ENCODE assay signal across 8 cellular contexts in genomic region chr6:52577778-52578473, GRCh38. TPM values are rescaled to one million over a fixed set of nuclear protein-coding genes. Genes with fewer than 3 reads are reported as not detected.
DNase-seq lines count a peak whose midpoint lies in the region; ATAC-seq, FAIRE-seq and TF ChIP-seq lines count a peak whose summit lies in the region.

No MANE protein-coding gene starts in this region.

- no peaks in the 10 kb centered on the region for H3K9me3 Mint-ChIP-seq in activated T-cell treated with anti-CD3 and anti-CD28 coated beads, Interleukin-2, amount 50 U/mL, for 24 hours
- H3K9me3 Mint-ChIP-seq in activated T-helper 1 cell treated with anti-CD3 and anti-CD28 coated beads, Interleukin-12 subunit alpha, Interleukin-12 subunit beta, Interleukin-2, Interleukin-4 antibody, amounts not matched to agents 30 ng/mL and 10 ng/mL and 1 ng/mL, durations not matched to agents 14 hours and 24 hours and 36 hours: no peaks in the 10 kb centered on the region

- H3K4me1 Mint-ChIP-seq in activated T-cell treated with anti-CD3 and anti-CD28 coated beads, Interleukin-2, amount 50 U/mL, for 24 hours (ENCODE audit: low read depth): peaks cover 37% of the 10 kb centered on the region
- peaks cover 35% of the 10 kb centered on the region for H3K4me1 Mint-ChIP-seq in activated T-helper 1 cell treated with anti-CD3 and anti-CD28 coated beads, Interleukin-12 subunit alpha, Interleukin-12 subunit beta, Interleukin-2, Interleukin-4 antibody, amounts not matched to agents 30 ng/mL and 10 ng/mL and 1 ng/mL, durations not matched to agents 14 hours and 24 hours and 36 hours (ENCODE audit: low read depth)

- 58% methylated on average over 9 of the region's 9 CpGs for WGBS in thymus

- no peaks in the 10 kb centered on the region for H3K36me3 ChIP-seq in keratinocyte (ENCODE audit: control insufficient read depth in 2 of 2, extremely low read depth in 1 of 2, insufficient read depth in 2 of 2, low read length in 2 of 2)
- no peaks in the 10 kb centered on the region for H3K36me3 ChIP-seq in thymus (ENCODE audit: control insufficient read depth, insufficient read depth)

- no peak for TF ChIP-seq CTCF in keratinocyte (optimal IDR thresholded peaks at IDR 0.05 in 1 of 3, IDR thresholded peaks at IDR 0.05 in 1 of 3, conservative IDR thresholded peaks at IDR 0.05 in 1 of 3; ENCODE audit: extremely low read depth in 1 of 3, insufficient read depth in 2 of 3, low read length in 3 of 3)

- no peaks in the 10 kb centered on the region for H3K9me1 ChIP-seq in keratinocyte (ENCODE audit: control insufficient read depth, extremely low read depth, insufficient read depth, low read length)

- intact Hi-C loops in activated T-helper 1 cell treated with anti-CD3 and anti-CD28 coated beads, Interleukin-12 subunit alpha, Interleukin-12 subunit beta, Interleukin-2, Interleukin-4 antibody, amounts not matched to agents 30 ng/mL and 10 ng/mL and 1 ng/mL, durations not matched to agents 14 hours and 24 hours and 36 hours (cut with micrococcal nuclease): loop anchor here (1.0 to 5.0 kb wide), 4 partner anchors 86 to 351 kb away; partner anchors contain the start of genes EFHC1 and MCM3

- H3K79me2 ChIP-seq in keratinocyte (ENCODE audit: control insufficient read depth, insufficient read depth, low read length): peaks cover 35% of the 10 kb centered on the region

- no peaks in the 10 kb centered on the region for H3K27me3 Mint-ChIP-seq in activated T-cell treated with anti-CD3 and anti-CD28 coated beads, Interleukin-2, amount 50 U/mL, for 24 hours
- peaks cover 19% of the 10 kb centered on the region for H3K27me3 Mint-ChIP-seq in activated T-helper 1 cell treated with anti-CD3 and anti-CD28 coated beads, Interleukin-12 subunit alpha, Interleukin-12 subunit beta, Interleukin-2, Interleukin-4 antibody, amounts not matched to agents 30 ng/mL and 10 ng/mL and 1 ng/mL, durations not matched to agents 14 hours and 24 hours and 36 hours (ENCODE audit: insufficient read depth)

- no peak for DNase-seq in activated T-cell treated with anti-CD3 and anti-CD28 coated beads, Interleukin-2, amount 50 U/mL, for 24 hours
- DNase-seq in activated T-cell treated with anti-CD3 and anti-CD28 coated beads, Interleukin-2, amount 50 U/mL, for 1 hour: no peak
- no peak for DNase-seq in activated T-helper 1 cell treated with anti-CD3 and anti-CD28 coated beads, Interleukin-12 subunit alpha, Interleukin-12 subunit beta, Interleukin-2, Interleukin-4 antibody, amounts not matched to agents 30 ng/mL and 10 ng/mL and 1 ng/mL, durations not matched to agents 14 hours and 24 hours and 36 hours (ENCODE audit: low spot score)
- DNase-seq in keratinocyte (ENCODE audit: low read depth, low spot score) (no peak), cerebellar cortex (ENCODE audit: low spot score) (no peak)

- H3K36me3 Mint-ChIP-seq in activated T-cell treated with anti-CD3 and anti-CD28 coated beads, Interleukin-2, amount 50 U/mL, for 24 hours (ENCODE audit: low read depth): no peaks in the 10 kb centered on the region
- H3K36me3 Mint-ChIP-seq in activated T-helper 1 cell treated with anti-CD3 and anti-CD28 coated beads, Interleukin-12 subunit alpha, Interleukin-12 subunit beta, Interleukin-2, Interleukin-4 antibody, amounts not matched to agents 30 ng/mL and 10 ng/mL and 1 ng/mL, durations not matched to agents 14 hours and 24 hours and 36 hours (ENCODE audit: low read depth): peaks cover 2% of the 10 kb centered on the region

- H3K27ac Mint-ChIP-seq in activated T-cell treated with anti-CD3 and anti-CD28 coated beads, Interleukin-2, amount 50 U/mL, for 24 hours: peak overlapping the region; percentile 13
- H3K27ac Mint-ChIP-seq in activated T-helper 1 cell treated with anti-CD3 and anti-CD28 coated beads, Interleukin-12 subunit alpha, Interleukin-12 subunit beta, Interleukin-2, Interleukin-4 antibody, amounts not matched to agents 30 ng/mL and 10 ng/mL and 1 ng/mL, durations not matched to agents 14 hours and 24 hours and 36 hours: no peak overlapping the region

- H4K20me1 ChIP-seq in keratinocyte (ENCODE audit: control insufficient read depth, extremely low read depth, insufficient read depth, low read length): no peaks in the 10 kb centered on the region

- H3K9ac ChIP-seq in keratinocyte (ENCODE audit: control insufficient read depth, extremely low read depth, insufficient read depth, low read length): peak overlapping the region; percentile 83

- H3K4me3 ChIP-seq in keratinocyte (ENCODE audit: control insufficient read depth in 2 of 3, extremely low read depth in 1 of 3, insufficient read depth in 2 of 3, low read depth in 1 of 3, low read length in 3 of 3) (peak overlapping the region; percentile 64 to 74 (median 67)), thymus (ENCODE audit: low read length) (peak overlapping the region; percentile 88)

- H3K4me3 Mint-ChIP-seq in activated T-cell treated with anti-CD3 and anti-CD28 coated beads, Interleukin-2, amount 50 U/mL, for 24 hours: peak overlapping the region; percentile 74
- H3K4me3 Mint-ChIP-seq in activated T-helper 1 cell treated with anti-CD3 and anti-CD28 coated beads, Interleukin-12 subunit alpha, Interleukin-12 subunit beta, Interleukin-2, Interleukin-4 antibody, amounts not matched to agents 30 ng/mL and 10 ng/mL and 1 ng/mL, durations not matched to agents 14 hours and 24 hours and 36 hours: peak overlapping the region; percentile 53

- dilution Hi-C loops in keratinocyte (cut with MboI; ENCODE audit: extremely low pct_ligation_motif_present, low sequenced_read_pairs): no loop called here

- H3K27me3 ChIP-seq in keratinocyte (ENCODE audit: control insufficient read depth, extremely low read depth, insufficient read depth, low read length) (no peaks in the 10 kb centered on the region), thymus (ENCODE audit: control insufficient read depth, insufficient read depth) (no peaks in the 10 kb centered on the region)

- no peak for FAIRE-seq in keratinocyte (lab: Jason Lieb, UNC)

- peak overlapping the region; percentile 73 for H3K27ac ChIP-seq in keratinocyte (ENCODE audit: control insufficient read depth, insufficient read depth, low read length)
- peak overlapping the region; percentile 90 for H3K27ac ChIP-seq in thymus (ENCODE audit: low read depth)

- H2AFZ ChIP-seq in keratinocyte (ENCODE audit: control insufficient read depth, low read length): peak overlapping the region; percentile 81

- no peaks in the 10 kb centered on the region for H3K9me3 ChIP-seq in keratinocyte (ENCODE audit: control insufficient read depth, low read depth, low read length)
- H3K9me3 ChIP-seq in thymus (ENCODE audit: control insufficient read depth): no peaks in the 10 kb centered on the region

- no peak for ATAC-seq in HG03460 (IDR thresholded peaks at IDR 0.05; ENCODE audit: unreplicated experiment)
- no peak for ATAC-seq in HG03039 (IDR thresholded peaks at IDR 0.05; ENCODE audit: unreplicated experiment)

- H3K4me1 ChIP-seq in keratinocyte (ENCODE audit: control insufficient read depth, extremely low read depth, insufficient read depth, low read length): peaks cover 25% of the 10 kb centered on the region
- H3K4me1 ChIP-seq in thymus (ENCODE audit: control insufficient read depth, insufficient read depth, low read length): peaks cover 21% of the 10 kb centered on the region

- H3K4me2 ChIP-seq in keratinocyte (ENCODE audit: control insufficient read depth, extremely low read depth, insufficient read depth, low read depth, low read length): peak overlapping the region; percentile 87

RNA-seq across cellular contexts. Expression of gene TRAM2, which starts 1.1 kb away (rescaled TPM):
- total RNA-seq in activated T-helper 1 cell treated with anti-CD3 and anti-CD28 coated beads, Interleukin-12 subunit alpha, Interleukin-12 subunit beta, Interleukin-2, Interleukin-4 antibody, amounts not matched to agents 30 ng/mL and 10 ng/mL and 1 ng/mL, durations not matched to agents 14 hours and 24 hours and 36 hours: 2.1 and 2.5 TPM in 2 replicates
- polyA plus RNA-seq in keratinocyte: 6.1 to 18.3 TPM (median 9.2 TPM) in 3 replicates
- polyA plus RNA-seq in keratinocyte (2011; ENCODE audit: low read depth): 0.40 TPM
- polyA plus RNA-seq in keratinocyte (2011; cell fraction: cytosol; rRNA removed): 6.1 and 8.1 TPM in 2 replicates
- polyA plus RNA-seq in keratinocyte (2011; cell fraction: nucleus; rRNA removed): 17.6 and 18.8 TPM in 2 replicates
- 1.2 and 14.8 TPM in 2 replicates for polyA plus RNA-seq in keratinocyte (2012; ENCODE audit: low replicate concordance)
- 10.9 to 28.9 TPM (median 14.5 TPM) in 3 replicates for polyA minus RNA-seq in keratinocyte
- 6.7 TPM for polyA minus RNA-seq in keratinocyte (2011; cell fraction: cytosol; rRNA and poly(A)+ RNA removed)
- 10.8 and 16.9 TPM in 2 replicates for polyA minus RNA-seq in keratinocyte (2011; cell fraction: nucleus; rRNA and poly(A)+ RNA removed)
- 3.1 TPM for polyA plus RNA-seq in thymus
